ENCODE assay signal across 18 cellular contexts in the genomic region with DNA sequence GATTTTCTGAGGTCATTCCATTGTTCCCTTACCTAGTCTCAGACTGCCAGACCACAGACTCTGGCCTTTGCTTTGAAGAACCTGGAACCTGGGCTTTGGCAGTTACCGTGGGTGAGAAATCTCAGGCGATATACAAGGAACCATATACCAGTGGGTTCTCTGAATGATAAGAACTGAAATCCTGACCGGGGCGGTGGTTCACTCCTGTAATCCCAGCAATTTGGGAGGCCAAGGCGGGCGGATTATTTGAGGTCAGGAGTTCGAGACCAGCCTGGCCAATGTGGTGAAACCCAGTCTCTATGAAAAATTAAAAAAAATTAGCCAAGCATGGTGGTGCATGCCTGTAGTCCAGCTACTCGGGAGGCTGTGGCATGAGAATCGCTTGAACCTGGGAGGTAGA. TPM values are rescaled to one million over a fixed set of nuclear protein-coding genes. Genes with fewer than 3 reads are reported as not detected.
DNase-seq lines count a peak whose midpoint lies in the region; TF ChIP-seq lines count a peak whose summit lies in the region.
"Had no signal": no experiment of that assay in that cellular context is flagged by ENCODE, and none has a peak within 500 bp of the region (broad histone marks: within the 10 kb centered on the region; RNA-seq: fewer than 3 reads in every experiment).

No MANE protein-coding gene starts in this region.

- H3K27ac Mint-ChIP-seq in progenitor cell of endocrine pancreas (peak overlapping the region; percentile 13), type B pancreatic cell (no peak overlapping the region)
- H3K27ac Mint-ChIP-seq: CD4-positive, alpha-beta T cell; HFFc6 had no signal

- TF ChIP-seq CTCF in right atrium auricular region (IDR thresholded peaks at IDR 0.05): no peak
- TF ChIP-seq CTCF in progenitor cell of endocrine pancreas (IDR thresholded peaks at IDR 0.05; ENCODE audit: unreplicated experiment): no peak
- TF ChIP-seq CTCF in type B pancreatic cell (conservative IDR thresholded peaks at IDR 0.05): no peak

- no peak overlapping the region for H3K27ac ChIP-seq in right atrium auricular region
- H3K27ac ChIP-seq: 22Rv1, A549, C4-2B, HL-60 had no signal

- H3K4me3 Mint-ChIP-seq in progenitor cell of endocrine pancreas (ENCODE audit: low read depth) (no peak overlapping the region), type B pancreatic cell (no peak overlapping the region)
- H3K4me3 Mint-ChIP-seq: CD4-positive, alpha-beta T cell; HFFc6 had no signal

- H3K9me3 ChIP-seq in right atrium auricular region: no peaks in the 10 kb centered on the region

- DNase-seq in cardiac septum (ENCODE audit: low spot score): peak; percentile 38
- DNase-seq in right atrium auricular region (ENCODE audit: low spot score): no peak
- DNase-seq in dermis blood vessel endothelial cell: peak; percentile 62
- no peak for DNase-seq in progenitor cell of endocrine pancreas (ENCODE audit: low spot score, unreplicated experiment)
- DNase-seq in pons (ENCODE audit: low spot score): no peak
- DNase-seq in cortex of kidney (lab: John Stamatoyannopoulos, UW): no peak
- DNase-seq in type B pancreatic cell (ENCODE audit: extremely low spot score, unreplicated experiment): no peak
- DNase-seq: AML-193; CD4-positive, alpha-beta T cell; GOT3; H7; HFFc6 had no signal

- H3K27me3 Mint-ChIP-seq in progenitor cell of endocrine pancreas: no peaks in the 10 kb centered on the region
- no peaks in the 10 kb centered on the region for H3K27me3 Mint-ChIP-seq in type B pancreatic cell
- H3K27me3 Mint-ChIP-seq: CD4-positive, alpha-beta T cell had no signal

- H3K4me1 ChIP-seq in right atrium auricular region: no peaks in the 10 kb centered on the region
- H3K4me1 ChIP-seq: Caco-2 had no signal

- H3K36me3 Mint-ChIP-seq in progenitor cell of endocrine pancreas (ENCODE audit: insufficient read depth) (peaks cover 22% of the 10 kb centered on the region), type B pancreatic cell (peaks cover 16% of the 10 kb centered on the region)

- H3K4me1 Mint-ChIP-seq in progenitor cell of endocrine pancreas (ENCODE audit: low read depth) (no peaks in the 10 kb centered on the region), type B pancreatic cell (ENCODE audit: unreplicated experiment) (no peaks in the 10 kb centered on the region)

- no peaks in the 10 kb centered on the region for H3K36me3 ChIP-seq in right atrium auricular region

- intact Hi-C loops in cardiac septum (cut with DNase I): no loop called here

- no peaks in the 10 kb centered on the region for H3K27me3 ChIP-seq in right atrium auricular region

- H3K4me3 ChIP-seq in right atrium auricular region: no peak overlapping the region
- H3K4me3 ChIP-seq: A549 had no signal

- H3K9me3 Mint-ChIP-seq in progenitor cell of endocrine pancreas (ENCODE audit: low read depth) (peaks cover 8% of the 10 kb centered on the region), type B pancreatic cell (peaks cover 5% of the 10 kb centered on the region)

RNA-seq across cellular contexts. Expression of a gene that starts 14.3 kb away (rescaled TPM):
- total RNA-seq in cardiac septum (0.70 TPM), right atrium auricular region (under 1 TPM in 1 of 2 donors, not detected in 1; 0.90 TPM), dermis blood vessel endothelial cell (0.23 and 0.34 TPM in 2 replicates), progenitor cell of endocrine pancreas (8.7 and 8.9 TPM in 2 replicates), type B pancreatic cell (ENCODE audit: low replicate concordance) (9.9 and 10.7 TPM in 2 replicates)
- total RNA-seq: H7, HT1080 had no signal

RNA-seq across cellular contexts. Expression of a gene that starts 37.0 kb away (rescaled TPM):
- total RNA-seq in cardiac septum: 7.9 TPM
- 10 to 100 TPM in 1 of 2 donors, 1 to 10 TPM in 1; 4.1 to 28.2 TPM for total RNA-seq in right atrium auricular region
- 2.4 and 8.2 TPM in 2 replicates for total RNA-seq in dermis blood vessel endothelial cell
- 42.8 and 45.7 TPM in 2 replicates for total RNA-seq in progenitor cell of endocrine pancreas
- 12.2 and 23.1 TPM in 2 replicates for total RNA-seq in type B pancreatic cell (ENCODE audit: low replicate concordance)
- total RNA-seq: HT1080 had no signal

RNA-seq across cellular contexts. Expression of a gene that starts 46.2 kb away (rescaled TPM):
- total RNA-seq in cardiac septum (10.2 TPM), right atrium auricular region (1 to 10 TPM; 5.7 to 8.1 TPM), dermis blood vessel endothelial cell (23.0 and 24.3 TPM in 2 replicates), progenitor cell of endocrine pancreas (56.6 and 61.4 TPM in 2 replicates), type B pancreatic cell (ENCODE audit: low replicate concordance) (28.1 and 47.0 TPM in 2 replicates)

Comparison
In these comparisons a context has a peak if more than half of its experiments do, and no peak if none do; other contexts are left out.
1. DNase-seq: peak in cardiac septum (single experiment) and dermis blood vessel endothelial cell (single experiment); none in right atrium auricular region (single experiment), progenitor cell of endocrine pancreas (single experiment), pons (single experiment), cortex of kidney (single experiment) and type B pancreatic cell (single experiment).